24 cellular contexts compared by ENCODE assay signal in genomic region chr11:80436547-80436946, GRCh38.
"Had no signal": no experiment of that assay in that cellular context is flagged by ENCODE, and none has a peak within 500 bp of the region (broad histone marks: within the 10 kb centered on the region; RNA-seq: fewer than 3 reads in every experiment).

No MANE protein-coding gene starts in this region.

- H3K27ac ChIP-seq: left ventricle myocardium inferior, ovary, skin epidermis, stomach, testis, thyroid gland, transverse colon, upper lobe of left lung, vagina had no signal

- H3K36me3 ChIP-seq: left ventricle myocardium inferior, ovary, stomach, thyroid gland, transverse colon, upper lobe of left lung, vagina had no signal

- DNase-seq: hippocampal formation; kidney glomerular epithelial cell; left ventricle myocardium inferior; mesendoderm; naive thymus-derived CD4-positive, alpha-beta T cell; ovary; retina; right cardiac atrium; stimulated activated CD4-positive, alpha-beta T cell treated with anti-CD3 and anti-CD28 coated beads, Interleukin-12 subunit alpha, Interleukin-12 subunit beta, amount 100 ng/mL, for 4 hours; stimulated activated CD4-positive, alpha-beta T cell treated with anti-CD3 and anti-CD28 coated beads, Interleukin-15, amount 100 ng/mL, for 24 hours; stimulated activated CD4-positive, alpha-beta T cell treated with anti-CD3 and anti-CD28 coated beads, Interleukin-2, amount 100 ng/mL, for 24 hours; stimulated activated CD4-positive, alpha-beta T cell treated with anti-CD3 and anti-CD28 coated beads, Interleukin-4, amount 100 ng/mL, for 1 hour; stimulated activated naive B cell treated with anti-CD40 and anti-IgM and Interleukin-4, amounts not matched to agents 10 μg/mL and 1 μg/mL and 100 μg/mL, for 72 hours; stimulated activated naive CD8-positive, alpha-beta T cell treated with anti-CD3 and anti-CD28 coated beads, Interleukin-15, Interleukin-2, amounts not matched to agents 100 U/mL and 50 U/mL, for 24 hours; stomach; testis; thyroid gland; transverse colon; upper lobe of left lung had no signal

- H3K9me3 ChIP-seq: left ventricle myocardium inferior, ovary, stomach, testis, thyroid gland, transverse colon, upper lobe of left lung, vagina had no signal

- ATAC-seq: naive thymus-derived CD4-positive, alpha-beta T cell; natural killer cell treated with Interleukin-12 subunit alpha and Interleukin-12 subunit beta and Interleukin-15 and Interleukin-18, amount 100 ng/mL, for 72 hours; right cardiac atrium; sciatic nerve; stimulated activated naive B cell treated with anti-CD40 and anti-IgM and Interleukin-4, amounts not matched to agents 10 μg/mL and 1 μg/mL and 100 μg/mL, for 72 hours; stimulated activated naive CD8-positive, alpha-beta T cell treated with anti-CD3 and anti-CD28 coated beads, Interleukin-15, Interleukin-2, amounts not matched to agents 100 U/mL and 50 U/mL, for 24 hours had no signal

- H3K4me3 ChIP-seq: left ventricle myocardium inferior, lung, ovary, skin epidermis, stomach, testis, thyroid gland, transverse colon, upper lobe of left lung, vagina had no signal

- H3K4me1 ChIP-seq: left ventricle myocardium inferior, stomach, testis, thyroid gland, transverse colon, upper lobe of left lung, vagina had no signal
